In the genomic region with DNA sequence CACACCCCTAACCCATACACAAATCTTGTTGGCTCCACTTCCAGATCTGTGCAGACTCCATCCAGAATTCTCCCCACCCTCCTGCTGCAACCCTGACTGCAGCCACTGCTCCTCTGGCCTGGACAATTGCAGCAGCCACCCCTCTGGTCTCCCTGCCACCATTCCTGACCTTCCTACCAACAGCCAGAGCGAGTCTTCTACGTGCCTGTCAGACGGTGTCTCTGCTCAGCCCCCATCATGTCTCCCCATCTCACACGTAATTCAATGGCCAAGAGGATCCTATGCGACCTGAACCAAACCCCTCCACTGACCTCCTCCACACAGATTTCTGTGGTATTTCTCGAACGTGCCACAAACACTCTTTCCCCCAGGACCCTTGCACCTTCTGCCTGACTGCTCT, we compare ENCODE assay signal across 26 cellular contexts.
A peak's percentile ranks its signal among the peaks of the same experiment; 100 is the strongest.
DNase-seq lines count a peak whose midpoint lies in the region; ATAC-seq and TF ChIP-seq lines count a peak whose summit lies in the region.
"Had no signal": no experiment of that assay in that cellular context is flagged by ENCODE, and none has a peak within 500 bp of the region (broad histone marks: within the 10 kb centered on the region; RNA-seq: fewer than 3 reads in every experiment).

No MANE protein-coding gene starts in this region.

- no peak overlapping the region for H3K4me3 Mint-ChIP-seq in endodermal cell
- H3K4me3 Mint-ChIP-seq: CD4-positive, alpha-beta T cell; GM23338; IgD-negative memory B cell had no signal

- H3K27me3 Mint-ChIP-seq in endodermal cell (ENCODE audit: insufficient read depth) = no peaks in the 10 kb centered on the region

- H3K27me3 ChIP-seq in endodermal cell (ENCODE audit: control insufficient read depth, insufficient read depth, low read length, poor library complexity, severe bottlenecking) = no peaks in the 10 kb centered on the region
- peaks cover 0 to 10% (median 0%) of the 10 kb centered on the region in 3 donors for H3K27me3 ChIP-seq in sigmoid colon
- H3K27me3 ChIP-seq in prostate gland (replicated peaks; ENCODE audit: insufficient read depth) = no peaks in the 10 kb centered on the region
- H3K27me3 ChIP-seq: BLaER1, SJSA1 had no signal

- no peaks in the 10 kb centered on the region for H3K9me3 ChIP-seq in endodermal cell (ENCODE audit: control insufficient read depth, low read length)
- no peaks in the 10 kb centered on the region for H3K9me3 ChIP-seq in sigmoid colon
- no peaks in the 10 kb centered on the region for H3K9me3 ChIP-seq in prostate gland
- H3K9me3 ChIP-seq: BLaER1, SJSA1 had no signal

- no peaks in the 10 kb centered on the region for H3K36me3 ChIP-seq in endodermal cell (ENCODE audit: control insufficient read depth, insufficient read depth, low read length)
- H3K36me3 ChIP-seq in sigmoid colon = no peaks in the 10 kb centered on the region
- no peaks in the 10 kb centered on the region for H3K36me3 ChIP-seq in prostate gland
- H3K36me3 ChIP-seq: BLaER1, SJSA1 had no signal

- TF ChIP-seq CTCF in endodermal cell (conservative IDR thresholded peaks at IDR 0.05) (no peak), sigmoid colon (IDR thresholded peaks at IDR 0.05) (no peak), prostate gland (IDR thresholded peaks at IDR 0.05) (no peak)

- H3K4me1 Mint-ChIP-seq in endodermal cell = no peaks in the 10 kb centered on the region

- no peak for TF ChIP-seq POLR2A in sigmoid colon (IDR thresholded peaks at IDR 0.05)
- TF ChIP-seq POLR2A in prostate gland (IDR thresholded peaks at IDR 0.05) = no peak

- intact Hi-C loops in sigmoid colon (cut with DNase I) = no loop called here
- intact Hi-C loops in prostate gland (cut with DNase I) = no loop called here

- no peak for ATAC-seq in HG02610 (IDR thresholded peaks at IDR 0.05; ENCODE audit: unreplicated experiment)
- ATAC-seq: GM12878, GM23338, Right ventricle myocardium inferior had no signal

- H3K4me1 ChIP-seq in endodermal cell (ENCODE audit: control insufficient read depth, insufficient read depth, low read length) = no peaks in the 10 kb centered on the region
- no peaks in the 10 kb centered on the region for H3K4me1 ChIP-seq in sigmoid colon
- H3K4me1 ChIP-seq in prostate gland (replicated peaks) = no peaks in the 10 kb centered on the region
- H3K4me1 ChIP-seq: SJSA1 had no signal

- H3K4me3 ChIP-seq in endodermal cell (ENCODE audit: low read length) = no peak overlapping the region
- no peak overlapping the region for H3K4me3 ChIP-seq in sigmoid colon
- H3K4me3 ChIP-seq in prostate gland = no peak overlapping the region
- H3K4me3 ChIP-seq: BLaER1, GM12878, GM23338, PC-9, SJSA1 had no signal

- H3K27ac ChIP-seq in endodermal cell (ENCODE audit: low read depth, low read length) (no peak overlapping the region), sigmoid colon (no peak overlapping the region), prostate gland (no peak overlapping the region)
- H3K27ac ChIP-seq: BLaER1, HL-60, KMS-11, PC-9, SJSA1 had no signal

- no peaks in the 10 kb centered on the region for H3K9me3 Mint-ChIP-seq in endodermal cell
- H3K9me3 Mint-ChIP-seq: CD4-positive, alpha-beta T cell had no signal

- no peak overlapping the region for H3K27ac Mint-ChIP-seq in endodermal cell
- H3K27ac Mint-ChIP-seq: CD4-positive, alpha-beta T cell; GM23338; IgD-negative memory B cell had no signal

- H3K36me3 Mint-ChIP-seq in endodermal cell (ENCODE audit: low read depth) = no peaks in the 10 kb centered on the region
- H3K36me3 Mint-ChIP-seq: IgD-negative memory B cell had no signal

- H3K9ac ChIP-seq in endodermal cell (ENCODE audit: extremely low read depth, low read length, poor library complexity, severe bottlenecking) = no peak overlapping the region
- H3K9ac ChIP-seq: BLaER1, KMS-11 had no signal

- DNase-seq in activated CD8-positive, alpha-beta memory T cell treated with anti-CD3 and anti-CD28 coated beads for 24 hours = peak; percentile 30
- DNase-seq in activated CD8-positive, alpha-beta memory T cell treated with anti-CD3 and anti-CD28 coated beads, Interleukin-2, amount 50 U/mL, for 4 hours = no peak
- DNase-seq in D341Med (ENCODE audit: low spot score) (peak; percentile 3), endodermal cell (peak; percentile 16), sigmoid colon (peak; percentile 15), DMS79 (lab: John Stamatoyannopoulos, UW) (no peak), prostate gland (ENCODE audit: low spot score) (no peak)
- DNase-seq: CD4-positive, alpha-beta T cell; DMS53; HCEC 1CT; MM.1S; NCI-H1417; NCI-H1694; NCI-H2029 treated with DMSO at 0.1 percent for 48 hours; NCI-H2227 treated with DMSO at 0.1 percent for 48 hours; NCI-H526 treated with DMSO at 0.1 percent for 48 hours; PC-9 had no signal

- no peak for TF ChIP-seq EP300 in sigmoid colon (IDR thresholded peaks at IDR 0.05)

- 90 to 91% methylated on average over 5 to 7 of the region's 7 CpGs for WGBS in endodermal cell (ENCODE audit: insufficient coverage in 1 of 2, insufficient read length in 1 of 2), 2 experiments
- 84 to 85% methylated on average over 7 of the region's 7 CpGs for WGBS in sigmoid colon, 2 donors
- 88% methylated on average over 7 of the region's 7 CpGs for WGBS in prostate gland

Comparison
In these comparisons a context has a peak if more than half of its experiments do, and no peak if none do; other contexts are left out.
1. DNase-seq: peak in activated CD8-positive, alpha-beta memory T cell treated with anti-CD3 and anti-CD28 coated beads for 24 hours (single experiment), D341Med (single experiment), endodermal cell (single experiment) and sigmoid colon (single experiment); none in activated CD8-positive, alpha-beta memory T cell treated with anti-CD3 and anti-CD28 coated beads, Interleukin-2, amount 50 U/mL, for 4 hours (single experiment), DMS79 (single experiment) and prostate gland (single experiment).